Comparison of ENCODE assay signal across 11 cellular contexts in the genomic region with DNA sequence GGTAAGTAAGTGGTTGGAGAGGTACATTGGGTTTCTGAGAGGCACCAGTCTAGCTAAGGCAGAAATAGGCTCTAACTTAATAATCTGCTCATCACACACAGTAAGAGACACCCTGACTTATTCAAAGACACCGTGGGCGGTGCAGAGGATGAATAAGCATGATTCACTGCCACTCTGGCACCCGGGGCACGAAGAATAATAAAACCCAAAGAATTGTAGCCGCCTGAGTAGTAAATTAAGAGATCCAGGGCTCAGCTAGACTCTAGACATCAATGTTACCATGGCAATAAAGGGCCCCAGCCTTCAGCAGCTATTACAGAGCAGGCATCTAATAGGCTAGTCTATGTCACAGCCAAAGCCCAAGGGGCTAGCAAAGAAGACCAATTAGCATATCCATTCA. TPM values are rescaled to one million over a fixed set of nuclear protein-coding genes. Genes with fewer than 3 reads are reported as not detected.
DNase-seq lines count a peak whose midpoint lies in the region; ATAC-seq, FAIRE-seq and TF ChIP-seq lines count a peak whose summit lies in the region.
"Had no signal": no experiment of that assay in that cellular context is flagged by ENCODE, and none has a peak within 500 bp of the region (broad histone marks: within the 10 kb centered on the region; RNA-seq: fewer than 3 reads in every experiment).

No MANE protein-coding gene starts in this region.

- H3K36me3 ChIP-seq in mammary epithelial cell (ENCODE audit: insufficient read depth, low read length) = no peaks in the 10 kb centered on the region
- H3K36me3 ChIP-seq: adrenal gland had no signal

- no peak for FAIRE-seq in GM12891 (lab: Jason Lieb, UNC)
- FAIRE-seq: A204.1 had no signal

- no peak for TF ChIP-seq POLR2A in GM12891 (IDR thresholded peaks at IDR 0.05; ENCODE audit: low read depth, low read length)

- peaks cover 10% of the 10 kb centered on the region for H3K4me1 ChIP-seq in mammary epithelial cell (ENCODE audit: insufficient read depth, low read length)
- H3K4me1 ChIP-seq: adrenal gland had no signal

- H3K79me2 ChIP-seq in mammary epithelial cell (ENCODE audit: insufficient read depth, low read length) = no peaks in the 10 kb centered on the region

- DNase-seq in DMS79 treated with DMSO at 0.1 percent for 48 hours (lab: John Stamatoyannopoulos, UW) (peak; percentile 3), DMS79 (lab: John Stamatoyannopoulos, UW) (no peak), NCI-H1436 treated with DMSO at 0.1 percent for 48 hours (lab: John Stamatoyannopoulos, UW) (peak; percentile 97), mammary epithelial cell (peak; percentile 78), GM12891 (ENCODE audit: insufficient read length, low spot score) (no peak), NCI-H2171 treated with DMSO at 0.1 percent for 48 hours (lab: John Stamatoyannopoulos, UW) (no peak)
- DNase-seq in stimulated activated CD4-positive, alpha-beta T cell treated with anti-CD3 and anti-CD28 coated beads, Interleukin-15, amount 100 ng/mL, for 24 hours = peak; percentile 61
- DNase-seq: adrenal gland, SHP77 treated with DMSO at 0.1 percent for 48 hours had no signal

- H3K4me2 ChIP-seq in mammary epithelial cell (ENCODE audit: insufficient read depth, low read depth, low read length) = peak overlapping the region; percentile 18

- dilution Hi-C loops in mammary epithelial cell (cut with HindIII; ENCODE audit: low sequenced_read_pairs) = no loop called here

- no peak overlapping the region for H3K9ac ChIP-seq in mammary epithelial cell (ENCODE audit: insufficient read depth, low read length)

- in situ Hi-C loops in mammary epithelial cell (cut with MboI; ENCODE audit: low sequenced_read_pairs in 2 of 2) = no loop called here

- ATAC-seq in HG03469 (IDR thresholded peaks at IDR 0.05; ENCODE audit: unreplicated experiment) = no peak

- 0% methylated on average over 5 of the region's 5 CpGs for whole genome bisulfite sequencing in mammary epithelial cell (ENCODE audit: low coverage, missing lambda C conversion rate)

- BruUV-seq in mammary epithelial cell (replicated peaks; lab: Mats Ljungman, UMichigan) = no TSS peak

- H3K9me3 ChIP-seq in mammary epithelial cell (replicated peaks; ENCODE audit: insufficient read depth, low read length) = no peaks in the 10 kb centered on the region
- H3K9me3 ChIP-seq: adrenal gland had no signal

- intact Hi-C loops in mammary epithelial cell (cut with micrococcal nuclease) = no loop called here

- TF ChIP-seq CTCF in mammary epithelial cell (conservative IDR thresholded peaks at IDR 0.05 in 1 of 2, IDR thresholded peaks at IDR 0.05 in 1 of 2; ENCODE audit: extremely low read depth in 1 of 2, insufficient read depth in 1 of 2, low read depth in 1 of 2, low read length in 2 of 2) = no peak

- CTCF ChIA-PET in mammary epithelial cell (lab: Charles Lee; ENCODE audit: low non-redundant PET) = interaction anchor here (0.6 kb wide), 1 partner anchor 394 kb away, joined by 4 read pairs; no protein-coding TSS in a partner anchor

- H3K27ac ChIP-seq in mammary epithelial cell (ENCODE audit: insufficient read depth, low read depth, low read length) = no peak overlapping the region
- H3K27ac ChIP-seq: adrenal gland had no signal

- no peaks in the 10 kb centered on the region for H3K27me3 ChIP-seq in mammary epithelial cell (ENCODE audit: insufficient read depth, low read length)

- no peaks in the 10 kb centered on the region for H4K20me1 ChIP-seq in mammary epithelial cell (ENCODE audit: insufficient read depth, low read length)

- H3K4me3 ChIP-seq in mammary epithelial cell (replicated peaks in 1 of 3; ENCODE audit: insufficient read depth in 1 of 3, low read depth in 2 of 3, low read length in 3 of 3) = no peak overlapping the region
- H3K4me3 ChIP-seq: adrenal gland had no signal

- no peak overlapping the region for H2AFZ ChIP-seq in mammary epithelial cell (ENCODE audit: low read depth, low read length)

TF ChIP-seq in GM12891, 5 proteins besides CTCF, POLR2A, EP300 and RAD21:
- no peak for TF ChIP-seq PAX5 (IDR thresholded peaks at IDR 0.05; ENCODE audit: insufficient read depth, low read length, severe bottlenecking)
- no peak for TF ChIP-seq POLR2AphosphoS5 (IDR thresholded peaks at IDR 0.05; ENCODE audit: low read depth, low read length)
- no peak for TF ChIP-seq SPI1 (IDR thresholded peaks at IDR 0.05; ENCODE audit: low read depth, low read length)
- TF ChIP-seq POU2F2 (IDR thresholded peaks at IDR 0.05; ENCODE audit: low read depth, low read length) = no peak
TF ChIP-seq in GM12891: peak in this region for 0.

RNA-seq across cellular contexts. Expression of gene ATP1B4, which starts 3.2 kb away (rescaled TPM):
- not detected for total RNA-seq in mammary epithelial cell
- polyA plus RNA-seq in mammary epithelial cell = not detected
- not detected for polyA minus RNA-seq in mammary epithelial cell
- polyA plus RNA-seq in GM12891 (2012; ENCODE audit: low read depth, missing spikeins) = not detected
- total RNA-seq: adrenal gland had no signal
- polyA plus RNA-seq: adrenal gland had no signal

RNA-seq across cellular contexts. Expression of gene TMEM255A, which starts 47.4 kb away (rescaled TPM):
- under 1 TPM in 1 of 2 donors, not detected in 1; 0.40 TPM for total RNA-seq in mammary epithelial cell
- polyA plus RNA-seq in mammary epithelial cell = 0.43 TPM
- polyA minus RNA-seq in mammary epithelial cell = not detected
- polyA plus RNA-seq in GM12891 (2012; ENCODE audit: low read depth, missing spikeins) = 0.15 TPM

Comparison
In these comparisons a context has a peak if more than half of its experiments do, and no peak if none do; other contexts are left out.
1. DNase-seq: peak in DMS79 treated with DMSO at 0.1 percent for 48 hours (single experiment), NCI-H1436 treated with DMSO at 0.1 percent for 48 hours (single experiment), mammary epithelial cell (single experiment) and stimulated activated CD4-positive, alpha-beta T cell treated with anti-CD3 and anti-CD28 coated beads, Interleukin-15, amount 100 ng/mL, for 24 hours (single experiment); none in DMS79 (single experiment), GM12891 (single experiment) and NCI-H2171 treated with DMSO at 0.1 percent for 48 hours (single experiment).